In genomic region chr13:21546372-21546771, GRCh38 we compare ENCODE assay signal across 16 cellular contexts. TPM values are rescaled to one million over a fixed set of nuclear protein-coding genes. Genes with fewer than 3 reads are reported as not detected.
DNase-seq lines count a peak whose midpoint lies in the region; ATAC-seq and TF ChIP-seq lines count a peak whose summit lies in the region.
"Had no signal": no experiment of that assay in that cellular context is flagged by ENCODE, and none has a peak within 500 bp of the region (broad histone marks: within the 10 kb centered on the region; RNA-seq: fewer than 3 reads in every experiment).

No MANE protein-coding gene starts in this region.

- no peak overlapping the region for H2AFZ ChIP-seq in Karpas-422 (ENCODE audit: low read length)
- H2AFZ ChIP-seq: hepatocyte had no signal

- H3K36me3 ChIP-seq in Karpas-422 (ENCODE audit: insufficient read depth, low read length) = peaks cover 6% of the 10 kb centered on the region
- H3K36me3 ChIP-seq in adipocyte (ENCODE audit: control insufficient read depth, insufficient read depth, low read length, severe bottlenecking) = no peaks in the 10 kb centered on the region
- H3K36me3 ChIP-seq: colonic mucosa had no signal

- H3K9me3 ChIP-seq in Karpas-422 (ENCODE audit: low read length) = no peaks in the 10 kb centered on the region
- no peaks in the 10 kb centered on the region for H3K9me3 ChIP-seq in adipocyte (ENCODE audit: control insufficient read depth, low read length)
- H3K9me3 ChIP-seq: colonic mucosa had no signal

- H3K4me3 Mint-ChIP-seq in activated CD8-positive, alpha-beta T cell treated with anti-CD3 and anti-CD28 coated beads for 36 hours = no peak overlapping the region
- H3K4me3 Mint-ChIP-seq in WTC11 = no peak overlapping the region
- H3K4me3 Mint-ChIP-seq: B cell had no signal

- no peaks in the 10 kb centered on the region for H3K27me3 ChIP-seq in Karpas-422 (ENCODE audit: low read length)
- no peaks in the 10 kb centered on the region for H3K27me3 ChIP-seq in adipocyte (replicated peaks; ENCODE audit: control insufficient read depth, insufficient read depth, low read length)
- H3K27me3 ChIP-seq: colonic mucosa, hepatocyte had no signal

- no peak for TF ChIP-seq CTCF in activated CD8-positive, alpha-beta T cell treated with anti-CD3 and anti-CD28 coated beads for 36 hours (IDR thresholded peaks at IDR 0.05)
- no peak for TF ChIP-seq CTCF in WTC11 (IDR thresholded peaks at IDR 0.05)

- CTCF ChIA-PET in activated CD8-positive, alpha-beta T cell treated with anti-CD3 and anti-CD28 coated beads for 36 hours (lab: Charles Lee) = interaction anchor here (1.0 to 1.2 kb wide), 3 partner anchors 10 to 12 kb away, joined by 4 to 6 read pairs (median 4); no protein-coding TSS in a partner anchor
- CTCF ChIA-PET in WTC11 (lab: Charles Lee) = interaction anchor here (0.5 to 1.2 kb wide), 3 partner anchors 10 to 128 kb away, joined by 3 to 4 read pairs (median 4); no protein-coding TSS in a partner anchor

- H3K4me3 ChIP-seq in Karpas-422 (ENCODE audit: low read length) (no peak overlapping the region), adipocyte (ENCODE audit: low read length) (no peak overlapping the region)
- H3K4me3 ChIP-seq: colonic mucosa, hepatocyte had no signal

- H3K79me2 ChIP-seq in Karpas-422 (ENCODE audit: low read length) = peaks cover 84% of the 10 kb centered on the region

- H3K27ac ChIP-seq in Karpas-422 (ENCODE audit: low read length) = 0 out of 2 replicates have a peak overlapping the region, but pooled peaks have one; percentile 11
- H3K27ac ChIP-seq: colonic mucosa, hepatocyte had no signal

- no peaks in the 10 kb centered on the region for H3K9me2 ChIP-seq in Karpas-422 (replicated peaks; ENCODE audit: insufficient read depth, low read length)

- H4K20me1 ChIP-seq in Karpas-422 (ENCODE audit: insufficient read depth, low read depth, low read length) = no peaks in the 10 kb centered on the region

- peak; percentile 89 to 92 for DNase-seq in AML-193 (lab: John Stamatoyannopoulos, UW)
- DNase-seq in Karpas-422 = no peak
- peak; percentile 62 for DNase-seq in adipocyte (ENCODE audit: low read depth)
- no peak for DNase-seq in left lobe of liver (ENCODE audit: low spot score)
- no peak for DNase-seq in NCI-H2081 treated with DMSO at 0.1 percent for 48 hours (lab: John Stamatoyannopoulos, UW)
- no peak for DNase-seq in stimulated activated CD8-positive, alpha-beta memory T cell treated with anti-CD3 and anti-CD28 coated beads, Interleukin-4, amount 100 ng/mL, for 48 hours
- no peak for DNase-seq in activated CD8-positive, alpha-beta T cell treated with anti-CD3 and anti-CD28 coated beads for 36 hours
- DNase-seq in WTC11 (ENCODE audit: low spot score) = no peak
- DNase-seq: activated CD8-positive, alpha-beta memory T cell treated with anti-CD3 and anti-CD28 coated beads, Interleukin-2, amount 50 U/mL, for 48 hours; colonic mucosa; H7; NCI-H2107; occipital lobe had no signal

- POLR2A ChIA-PET in activated CD8-positive, alpha-beta T cell treated with anti-CD3 and anti-CD28 coated beads for 36 hours (lab: Charles Lee) = no interaction called here
- POLR2A ChIA-PET in WTC11 (lab: Charles Lee) = no interaction called here

- H3K9ac ChIP-seq in Karpas-422 (ENCODE audit: low read length) (no peak overlapping the region), adipocyte (ENCODE audit: low read length) (no peak overlapping the region)

- no peaks in the 10 kb centered on the region for H3K9me3 Mint-ChIP-seq in activated CD8-positive, alpha-beta T cell treated with anti-CD3 and anti-CD28 coated beads for 36 hours
- H3K9me3 Mint-ChIP-seq in WTC11 = no peaks in the 10 kb centered on the region

- H3K4me1 Mint-ChIP-seq in activated CD8-positive, alpha-beta T cell treated with anti-CD3 and anti-CD28 coated beads for 36 hours (ENCODE audit: low read depth) = peaks cover 34% of the 10 kb centered on the region
- peaks cover 14% of the 10 kb centered on the region for H3K4me1 Mint-ChIP-seq in WTC11

- peaks cover 29% of the 10 kb centered on the region for H3K4me1 ChIP-seq in Karpas-422 (ENCODE audit: low read length)
- H3K4me1 ChIP-seq in adipocyte (ENCODE audit: control insufficient read depth, insufficient read depth, low read length) = peaks cover 16% of the 10 kb centered on the region
- H3K4me1 ChIP-seq: colonic mucosa had no signal

- peaks cover 14% of the 10 kb centered on the region for H3K36me3 Mint-ChIP-seq in activated CD8-positive, alpha-beta T cell treated with anti-CD3 and anti-CD28 coated beads for 36 hours (ENCODE audit: low read depth)
- no peaks in the 10 kb centered on the region for H3K36me3 Mint-ChIP-seq in WTC11

- ATAC-seq in left lobe of liver (peak; percentile 41), WTC11 (no peak)
- no peak for ATAC-seq in activated CD8-positive, alpha-beta T cell treated with anti-CD3 and anti-CD28 coated beads for 36 hours
- ATAC-seq: Right ventricle myocardium inferior had no signal

- H3K27me3 Mint-ChIP-seq in activated CD8-positive, alpha-beta T cell treated with anti-CD3 and anti-CD28 coated beads for 36 hours = no peaks in the 10 kb centered on the region
- no peaks in the 10 kb centered on the region for H3K27me3 Mint-ChIP-seq in WTC11 (ENCODE audit: low read depth)
- H3K27me3 Mint-ChIP-seq: B cell had no signal

- H3K27ac Mint-ChIP-seq in activated CD8-positive, alpha-beta T cell treated with anti-CD3 and anti-CD28 coated beads for 36 hours = no peak overlapping the region
- no peak overlapping the region for H3K27ac Mint-ChIP-seq in WTC11
- H3K27ac Mint-ChIP-seq: B cell had no signal

- no peak overlapping the region for H3K4me2 ChIP-seq in Karpas-422 (ENCODE audit: low read depth, low read length, poor library complexity, severe bottlenecking)
- H3K4me2 ChIP-seq: hepatocyte had no signal

- intact Hi-C loops in activated CD8-positive, alpha-beta T cell treated with anti-CD3 and anti-CD28 coated beads for 36 hours (cut with micrococcal nuclease) = no loop called here

TF ChIP-seq in WTC11, 78 proteins besides CTCF, POLR2A, EP300 and RAD21 (continues in another document):
- TF ChIP-seq NFATC4 (CRISPR knock-in tag; IDR thresholded peaks at IDR 0.05) = no peak
- TF ChIP-seq ATF6 (CRISPR knock-in tag; IDR thresholded peaks at IDR 0.05) = no peak
- TF ChIP-seq ZNF121 (CRISPR knock-in tag; IDR thresholded peaks at IDR 0.05) = no peak
- TF ChIP-seq ZNF219 (CRISPR knock-in tag; IDR thresholded peaks at IDR 0.05; ENCODE audit: borderline replicate concordance) = no peak
- TF ChIP-seq PRDM15 (CRISPR knock-in tag; IDR thresholded peaks at IDR 0.05) = no peak

RNA-seq across cellular contexts. Expression of gene MICU2, which starts 57.6 kb away (rescaled TPM):
- 60.1 and 79.1 TPM in 2 replicates for total RNA-seq in Karpas-422 (2014; rRNA removed; shearing (Covaris generic); ENCODE audit: low replicate concordance)
- total RNA-seq in left lobe of liver (13.2 TPM), WTC11 (2021) (33.8 to 35.0 TPM (median 34.4 TPM) in 3 replicates)
- 10 to 100 TPM; 28.0 to 30.5 TPM for total RNA-seq in activated CD8-positive, alpha-beta T cell treated with anti-CD3 and anti-CD28 coated beads for 36 hours

Comparison
In these comparisons a context has a peak if more than half of its experiments do, and no peak if none do; other contexts are left out.
1. DNase-seq: peak in AML-193 (2 of 2) and adipocyte (single experiment); none in Karpas-422 (single experiment), left lobe of liver (single experiment), NCI-H2081 treated with DMSO at 0.1 percent for 48 hours (single experiment), stimulated activated CD8-positive, alpha-beta memory T cell treated with anti-CD3 and anti-CD28 coated beads, Interleukin-4, amount 100 ng/mL, for 48 hours (single experiment), activated CD8-positive, alpha-beta T cell treated with anti-CD3 and anti-CD28 coated beads for 36 hours (single experiment) and WTC11 (single experiment).